Comparison of ENCODE assay signal across 32 cellular contexts in genomic region chr7:141742229-141742628, GRCh38. TPM values are rescaled to one million over a fixed set of nuclear protein-coding genes. Genes with fewer than 3 reads are reported as not detected.
"Had no signal": no experiment of that assay in that cellular context is flagged by ENCODE, and none has a peak within 500 bp of the region (broad histone marks: within the 10 kb centered on the region; RNA-seq: fewer than 3 reads in every experiment).

No MANE protein-coding gene starts in this region.

- H3K27me3 Mint-ChIP-seq: activated naive CD4-positive, alpha-beta T cell treated with anti-CD3 and anti-CD28 coated beads, Interleukin-2, amount 50 U/mL, for 24 hours; natural killer cell treated with Interleukin-12 subunit alpha and Interleukin-12 subunit beta and Interleukin-15 and Interleukin-18, amount 100 ng/mL, for 72 hours; T-helper 17 cell had no signal

- H3K27ac Mint-ChIP-seq: activated CD4-positive, alpha-beta T cell treated with anti-CD3 and anti-CD28 coated beads, Interleukin-2, amount 10 ng/mL, durations not matched to agents 24 days and 14 days; activated T-helper 2 cell treated with anti-CD3 and anti-CD28 coated beads, Interferon-gamma antibody, Interleukin-2, Interleukin-4, amounts not matched to agents 10 μg/mL and 5 μg/mL and 100 μg/mL, durations not matched to agents 14 hours and 24 hours and 36 hours; natural killer cell treated with Interleukin-12 subunit alpha and Interleukin-12 subunit beta and Interleukin-15 and Interleukin-18, amount 100 ng/mL, for 72 hours; T-helper 17 cell had no signal

- H3K27ac ChIP-seq: adrenal gland, ascending aorta, esophagus muscularis mucosa, foreskin keratinocyte, heart right ventricle, left lung, right lobe of liver, suprapubic skin, tibial artery, upper lobe of right lung, WERI-Rb-1 had no signal

- H3K9me3 ChIP-seq: adrenal gland, ascending aorta, esophagus muscularis mucosa, heart right ventricle, left lung, mucosa of descending colon, right lobe of liver, suprapubic skin, tibial artery, upper lobe of right lung had no signal

- H3K4me1 ChIP-seq: foreskin keratinocyte had no signal

- H3K4me3 ChIP-seq: adrenal gland, ascending aorta, esophagus muscularis mucosa, heart right ventricle, left lung, lung, mucosa of descending colon, right lobe of liver, suprapubic skin, tibial artery, upper lobe of right lung had no signal

- DNase-seq: activated CD4-positive, alpha-beta T cell treated with anti-CD3 and anti-CD28 coated beads, Interleukin-2, amount 10 ng/mL, durations not matched to agents 24 days and 14 days; activated T-cell treated with anti-CD3 and anti-CD28 coated beads for 4 hours; adrenal gland; foreskin keratinocyte; heart right ventricle; left lung; mesendoderm; mucosa of descending colon; right lobe of liver; stimulated activated CD4-positive, alpha-beta T cell treated with anti-CD3 and anti-CD28 coated beads, Interleukin-2, amount 100 ng/mL, for 48 hours; T-helper 17 cell; T1000; tibial artery; upper lobe of right lung; WERI-Rb-1 had no signal

- H3K9me3 Mint-ChIP-seq: activated CD4-positive, alpha-beta T cell treated with anti-CD3 and anti-CD28 coated beads, Interleukin-2, amount 10 ng/mL, durations not matched to agents 24 days and 14 days; activated naive CD4-positive, alpha-beta T cell treated with anti-CD3 and anti-CD28 coated beads, Interleukin-2, amount 50 U/mL, for 24 hours; activated T-helper 2 cell treated with anti-CD3 and anti-CD28 coated beads, Interferon-gamma antibody, Interleukin-2, Interleukin-4, amounts not matched to agents 10 μg/mL and 5 μg/mL and 100 μg/mL, durations not matched to agents 14 hours and 24 hours and 36 hours; brain; natural killer cell treated with Interleukin-12 subunit alpha and Interleukin-12 subunit beta and Interleukin-15 and Interleukin-18, amount 100 ng/mL, for 72 hours had no signal

- ATAC-seq: activated CD4-positive, CD25-positive, alpha-beta regulatory T cell treated with anti-CD3 and anti-CD28 coated beads, Interleukin-2, amount 50 U/mL, for 24 hours; foreskin keratinocyte; heart right ventricle; left lung; mucosa of descending colon; natural killer cell treated with Interleukin-12 subunit alpha and Interleukin-12 subunit beta and Interleukin-15 and Interleukin-18, amount 100 ng/mL, for 72 hours; right lobe of liver; SK-N-SH treated with all-trans-retinoic acid at 6 μM for 48 hours; T-helper 17 cell; upper lobe of right lung had no signal

- H3K27me3 ChIP-seq: adrenal gland, ascending aorta, esophagus muscularis mucosa, foreskin keratinocyte, heart right ventricle, left lung, right lobe of liver, suprapubic skin, tibial artery, upper lobe of right lung had no signal

- H3K4me3 Mint-ChIP-seq: activated CD4-positive, alpha-beta T cell treated with anti-CD3 and anti-CD28 coated beads, Interleukin-2, amount 10 ng/mL, durations not matched to agents 24 days and 14 days; natural killer cell treated with Interleukin-12 subunit alpha and Interleukin-12 subunit beta and Interleukin-15 and Interleukin-18, amount 100 ng/mL, for 72 hours; T-helper 17 cell had no signal

RNA-seq across cellular contexts. Expression of gene TAS2R3, which starts 21.7 kb away (rescaled TPM):
- total RNA-seq: myocyte had no signal
- polyA plus RNA-seq: adrenal gland, foreskin keratinocyte, heart right ventricle, lung had no signal

RNA-seq across cellular contexts. Expression of gene WEE2, which starts 34.1 kb away (rescaled TPM):
- total RNA-seq: activated CD4-positive, alpha-beta T cell treated with anti-CD3 and anti-CD28 coated beads, Interleukin-2, amount 10 ng/mL, durations not matched to agents 24 days and 14 days; activated T-helper 2 cell treated with anti-CD3 and anti-CD28 coated beads, Interferon-gamma antibody, Interleukin-2, Interleukin-4, amounts not matched to agents 10 μg/mL and 5 μg/mL and 100 μg/mL, durations not matched to agents 14 hours and 24 hours and 36 hours; adrenal gland; ascending aorta; cardiac septum; chondrocyte; esophagus muscularis mucosa; foreskin keratinocyte; glomerular endothelial cell; left lung; lung; mucosa of descending colon; myocyte; osteocyte; posterior vena cava; right lobe of liver; skeletal muscle tissue; suprapubic skin; T-helper 17 cell; upper lobe of right lung had no signal
- polyA plus RNA-seq: foreskin keratinocyte, heart right ventricle, lung had no signal

RNA-seq across cellular contexts. Expression of gene TAS2R4, which starts 34.2 kb away (rescaled TPM):
- total RNA-seq: ascending aorta had no signal
